Comparison of ENCODE assay signal across 14 cellular contexts in the genomic region with DNA sequence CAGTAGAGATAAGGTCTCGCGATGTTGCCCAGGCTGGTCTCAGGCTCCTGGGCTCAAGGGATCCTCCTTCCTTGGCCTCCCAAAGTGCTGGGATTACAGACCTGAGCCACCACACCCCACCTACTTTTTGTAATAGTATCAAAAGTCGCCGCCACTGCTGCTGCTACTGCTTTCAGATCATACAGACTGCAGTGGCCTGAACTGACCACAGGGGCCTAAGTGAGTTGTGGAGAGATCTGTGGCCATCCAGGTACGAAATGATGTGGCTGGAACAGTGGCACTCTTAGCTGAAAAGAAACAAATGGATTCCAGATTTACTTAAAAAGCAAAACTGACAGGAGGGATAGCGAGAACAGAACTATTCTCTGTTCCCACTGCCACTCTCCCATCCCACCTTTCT. TPM values are rescaled to one million over a fixed set of nuclear protein-coding genes. Genes with fewer than 3 reads are reported as not detected.
DNase-seq lines count a peak whose midpoint lies in the region; ATAC-seq and TF ChIP-seq lines count a peak whose summit lies in the region.
"Had no signal": no experiment of that assay in that cellular context is flagged by ENCODE, and none has a peak within 500 bp of the region (broad histone marks: within the 10 kb centered on the region; RNA-seq: fewer than 3 reads in every experiment).

No MANE protein-coding gene starts in this region.

- no peaks in the 10 kb centered on the region for H3K79me2 ChIP-seq in fibroblast of lung (ENCODE audit: control insufficient read depth, insufficient read depth, low read length)

- no peak overlapping the region for H3K9ac ChIP-seq in fibroblast of lung (ENCODE audit: insufficient read depth, low read length)

- no peak for DNase-seq in stimulated activated naive CD8-positive, alpha-beta T cell treated with anti-CD3 and anti-CD28 coated beads, Interleukin-15, amount 100 ng/mL, for 72 hours
- no peak for DNase-seq in stimulated activated naive CD8-positive, alpha-beta T cell treated with anti-CD3 and anti-CD28 coated beads, Interleukin-15, Interleukin-2, amounts not matched to agents 100 U/mL and 50 U/mL, for 24 hours
- DNase-seq in Panc1 (ENCODE audit: low read depth, low spot score): no peak
- no peak for DNase-seq in fibroblast of lung (ENCODE audit: low read depth in 2 of 2)
- no peak for DNase-seq in left lung
- DNase-seq in activated T-cell treated with anti-CD3 and anti-CD28 coated beads for 4 hours: no peak
- no peak for DNase-seq in NCI-H1694 (lab: John Stamatoyannopoulos, UW)
- DNase-seq: body of pancreas, NCI-H187 treated with DMSO at 0.1 percent for 48 hours, stomach, T1000 had no signal

- no peak overlapping the region for H3K4me3 Mint-ChIP-seq in stimulated activated naive CD8-positive, alpha-beta T cell treated with anti-CD3 and anti-CD28 coated beads, Interleukin-15, amount 100 ng/mL, for 72 hours

- BruUV-seq in Panc1 (replicated peaks; lab: Mats Ljungman, UMichigan): no TSS peak

- H3K4me1 ChIP-seq in Panc1 (ENCODE audit: control insufficient read depth, insufficient read depth, low read length) (no peaks in the 10 kb centered on the region), fibroblast of lung (ENCODE audit: control insufficient read depth, extremely low read depth, insufficient read depth, low read length) (no peaks in the 10 kb centered on the region), left lung (peaks cover 0 to 10% of the 10 kb centered on the region in 2 donors)

- no peaks in the 10 kb centered on the region for H3K9me3 Mint-ChIP-seq in stimulated activated naive CD8-positive, alpha-beta T cell treated with anti-CD3 and anti-CD28 coated beads, Interleukin-15, amount 100 ng/mL, for 72 hours

- H3K27me3 Mint-ChIP-seq in stimulated activated naive CD8-positive, alpha-beta T cell treated with anti-CD3 and anti-CD28 coated beads, Interleukin-15, amount 100 ng/mL, for 72 hours: no peaks in the 10 kb centered on the region

- H3K4me3 ChIP-seq in Panc1 (ENCODE audit: low read depth in 2 of 2, low read length in 2 of 2) (no peak overlapping the region), fibroblast of lung (replicated peaks in 1 of 4; ENCODE audit: control extremely low read depth in 1 of 4, insufficient read depth in 1 of 4, low read depth in 3 of 4, low read length in 4 of 4) (no peak overlapping the region), left lung (no peak overlapping the region)
- H3K4me3 ChIP-seq: body of pancreas, esophagus muscularis mucosa, stomach had no signal

- H3K9me3 ChIP-seq in Panc1 (ENCODE audit: control insufficient read depth, insufficient read depth, low read depth, low read length): no peaks in the 10 kb centered on the region
- no peaks in the 10 kb centered on the region for H3K9me3 ChIP-seq in fibroblast of lung (ENCODE audit: control insufficient read depth, insufficient read depth, low read depth, low read length)
- no peaks in the 10 kb centered on the region for H3K9me3 ChIP-seq in left lung
- H3K9me3 ChIP-seq: body of pancreas, esophagus muscularis mucosa, stomach had no signal

- POLR2A ChIA-PET in Panc1 (lab: Charles Lee): interaction anchor here (0.7 kb wide), 1 partner anchor 652 kb away, joined by 3 read pairs; no protein-coding TSS in a partner anchor

- CTCF ChIA-PET in Panc1 (lab: Charles Lee): no interaction called here

- H3K27me3 ChIP-seq in Panc1 (ENCODE audit: control insufficient read depth, insufficient read depth, low read length) (no peaks in the 10 kb centered on the region), fibroblast of lung (ENCODE audit: control insufficient read depth, insufficient read depth, low read length) (no peaks in the 10 kb centered on the region), left lung (peaks cover 0 to 16% of the 10 kb centered on the region in 2 donors)
- H3K27me3 ChIP-seq: body of pancreas had no signal

- intact Hi-C loops in Panc1 (cut with micrococcal nuclease; ENCODE audit: unreplicated experiment) (no loop called here), left lung (cut with DNase I) (no loop called here)

- H4K20me1 ChIP-seq in fibroblast of lung (ENCODE audit: control insufficient read depth, extremely low read depth, insufficient read depth, low read length): no peaks in the 10 kb centered on the region

- TF ChIP-seq CTCF in Panc1 (IDR thresholded peaks at IDR 0.05) (no peak; the same call in 1 of the 2 replicates), fibroblast of lung (conservative IDR thresholded peaks at IDR 0.05 in 1 of 2, IDR thresholded peaks at IDR 0.05 in 1 of 2; ENCODE audit: low read depth in 1 of 2, low read length in 2 of 2) (peak; percentile 8 to 29), left lung (IDR thresholded peaks at IDR 0.05) (no peak)

- H3K27ac ChIP-seq in Panc1 (ENCODE audit: low read length) (no peak overlapping the region), fibroblast of lung (ENCODE audit: insufficient read depth, low read length) (no peak overlapping the region), left lung (no peak overlapping the region)
- H3K27ac ChIP-seq: body of pancreas, esophagus muscularis mucosa, stomach had no signal

- no peaks in the 10 kb centered on the region for H3K36me3 ChIP-seq in Panc1 (ENCODE audit: control insufficient read depth, insufficient read depth, low read length)
- H3K36me3 ChIP-seq in fibroblast of lung (ENCODE audit: control insufficient read depth, insufficient read depth, low read length): no peaks in the 10 kb centered on the region
- H3K36me3 ChIP-seq in left lung: no peaks in the 10 kb centered on the region
- H3K36me3 ChIP-seq: esophagus muscularis mucosa, stomach had no signal

- ATAC-seq in stimulated activated naive CD8-positive, alpha-beta T cell treated with anti-CD3 and anti-CD28 coated beads, Interleukin-15, amount 100 ng/mL, for 72 hours: peak; percentile 47
- no peak for ATAC-seq in stimulated activated naive CD8-positive, alpha-beta T cell treated with anti-CD3 and anti-CD28 coated beads, Interleukin-15, Interleukin-2, amounts not matched to agents 100 U/mL and 50 U/mL, for 24 hours
- ATAC-seq in Panc1 (peak; percentile 83), GM21367 (IDR thresholded peaks at IDR 0.05; ENCODE audit: unreplicated experiment) (no peak), left lung (no peak)
- ATAC-seq: body of pancreas had no signal

- no peak overlapping the region for H2AFZ ChIP-seq in fibroblast of lung (ENCODE audit: low read length)

- H3K4me1 Mint-ChIP-seq in stimulated activated naive CD8-positive, alpha-beta T cell treated with anti-CD3 and anti-CD28 coated beads, Interleukin-15, amount 100 ng/mL, for 72 hours: peaks cover 23% of the 10 kb centered on the region

- H3K27ac Mint-ChIP-seq in stimulated activated naive CD8-positive, alpha-beta T cell treated with anti-CD3 and anti-CD28 coated beads, Interleukin-15, amount 100 ng/mL, for 72 hours: no peak overlapping the region

- no peak overlapping the region for H3K4me2 ChIP-seq in fibroblast of lung (ENCODE audit: extremely low read depth, insufficient read depth, low read length)

- in situ Hi-C loops in Panc1 (cut with HindIII; ENCODE audit: low pct_unique_long_range_greater_than_20kb, low sequenced_read_pairs): no loop called here

RNA-seq across cellular contexts. Expression of gene POMC, which starts 32.9 kb away (rescaled TPM):
- total RNA-seq in Panc1 (2021; ENCODE audit: unreplicated experiment): not detected
- polyA plus RNA-seq in Panc1 (2012; ENCODE audit: insufficient read length): not detected
- 0.66 and 1.8 TPM in 2 replicates for total RNA-seq in fibroblast of lung
- 0.33 TPM in 1 of 2 replicates, not detected in the other for polyA plus RNA-seq in fibroblast of lung
- 0.65 TPM in 1 of 2 replicates, not detected in the other for polyA plus RNA-seq in fibroblast of lung (2012)
- not detected in 2 replicates for polyA minus RNA-seq in fibroblast of lung (ENCODE audit: low replicate concordance)
- 1 to 10 TPM; 1.5 to 3.7 TPM for total RNA-seq in left lung
- polyA plus RNA-seq: keratinocyte had no signal

Comparison
In these comparisons a context has a peak if more than half of its experiments do, and no peak if none do; other contexts are left out.
1. ATAC-seq: peak in stimulated activated naive CD8-positive, alpha-beta T cell treated with anti-CD3 and anti-CD28 coated beads, Interleukin-15, amount 100 ng/mL, for 72 hours (single experiment) and Panc1 (single experiment); none in stimulated activated naive CD8-positive, alpha-beta T cell treated with anti-CD3 and anti-CD28 coated beads, Interleukin-15, Interleukin-2, amounts not matched to agents 100 U/mL and 50 U/mL, for 24 hours (single experiment), GM21367 (single experiment) and left lung (single experiment).
2. CTCF ChIP-seq: peak in fibroblast of lung (2 of 2); none in Panc1 (single experiment) and left lung (0 of 2).